In the genomic region with DNA sequence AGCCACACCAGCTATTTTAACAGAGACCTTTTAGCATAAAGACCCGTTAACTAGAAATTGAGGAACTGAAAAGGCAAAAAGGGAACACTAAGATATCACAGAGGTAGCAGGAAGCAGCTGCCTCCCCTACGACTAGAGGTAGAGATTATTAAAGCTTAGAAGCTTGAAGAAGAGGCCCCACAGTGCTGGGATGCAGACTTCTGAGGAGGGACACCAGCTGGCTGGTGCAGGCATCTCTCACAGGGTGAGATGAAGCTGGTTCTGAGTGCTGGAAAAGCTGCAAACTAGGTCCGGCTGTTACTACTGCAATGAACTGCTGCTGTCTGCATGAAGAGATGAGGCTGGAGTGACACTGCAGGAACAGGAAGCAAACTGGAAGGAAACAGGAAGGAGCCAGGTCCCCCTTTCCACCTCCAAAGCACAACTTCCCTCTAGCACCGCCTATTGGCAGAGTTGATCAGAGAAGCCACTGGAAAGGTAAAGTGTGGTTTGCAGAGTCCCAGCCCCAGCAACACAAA, we compare ENCODE assay signal across 8 cellular contexts.
DNase-seq lines count a peak whose midpoint lies in the region; ATAC-seq and TF ChIP-seq lines count a peak whose summit lies in the region.

No MANE protein-coding gene starts in this region.

- no peaks in the 10 kb centered on the region for H3K36me3 Mint-ChIP-seq in endothelial cell (ENCODE audit: low read depth, unreplicated experiment)

- H3K4me3 Mint-ChIP-seq in endothelial cell (ENCODE audit: unreplicated experiment): no peak overlapping the region

- H3K27ac ChIP-seq in adrenal gland: no peak overlapping the region

- WGBS in adrenal gland, 4 donors: 50 to 61% (median 52%) methylated on average over 4 of the region's 4 CpGs

- no peak overlapping the region for H3K27ac Mint-ChIP-seq in endothelial cell (ENCODE audit: unreplicated experiment)

- H3K9me3 ChIP-seq in adrenal gland (replicated peaks in 1 of 3): no peaks in the 10 kb centered on the region

- H3K4me3 ChIP-seq in NB4 (ENCODE audit: low read depth, low read length) (no peak overlapping the region), adrenal gland (no peak overlapping the region)

- H3K27me3 ChIP-seq in adrenal gland: no peaks in the 10 kb centered on the region

- DNase-seq in CD1c-positive myeloid dendritic cell (ENCODE audit: extremely low spot score): peak; percentile 68
- DNase-seq in NB4 (ENCODE audit: low read depth): peak; percentile 61
- DNase-seq in endothelial cell (ENCODE audit: low spot score): peak; percentile 50
- DNase-seq in adrenal gland: no peak
- DNase-seq in DMS153 treated with DMSO at 0.1 percent for 48 hours (lab: John Stamatoyannopoulos, UW; ENCODE audit: unreplicated experiment): no peak
- no peak for DNase-seq in NCI-H2029 (lab: John Stamatoyannopoulos, UW)

- peaks cover 7% of the 10 kb centered on the region for H3K4me1 Mint-ChIP-seq in endothelial cell (ENCODE audit: unreplicated experiment)

- intact Hi-C loops in adrenal gland (cut with DNase I): no loop called here

- no peaks in the 10 kb centered on the region for H3K36me3 ChIP-seq in adrenal gland (replicated peaks in 1 of 2)

- peak; percentile 97 for ATAC-seq in GM18517 (IDR thresholded peaks at IDR 0.05; ENCODE audit: unreplicated experiment)
- peak; percentile 97 for ATAC-seq in HG02678 (IDR thresholded peaks at IDR 0.05; ENCODE audit: unreplicated experiment)

- no peaks in the 10 kb centered on the region for H3K9me3 Mint-ChIP-seq in endothelial cell (ENCODE audit: unreplicated experiment)

- TF ChIP-seq POLR2A in NB4 (IDR thresholded peaks at IDR 0.05; ENCODE audit: extremely low read depth, insufficient read length) (no peak), adrenal gland (IDR thresholded peaks at IDR 0.05) (no peak)

- no peaks in the 10 kb centered on the region for H3K4me1 ChIP-seq in adrenal gland (replicated peaks in 1 of 2)

- peak; percentile 60 for TF ChIP-seq CTCF in NB4 (IDR thresholded peaks at IDR 0.05; ENCODE audit: low read depth, low read length)
- peak; percentile 20 for TF ChIP-seq CTCF in endothelial cell (IDR thresholded peaks at IDR 0.05; ENCODE audit: unreplicated experiment)
- TF ChIP-seq CTCF in adrenal gland (IDR thresholded peaks at IDR 0.05): no peak

- peaks cover 1% of the 10 kb centered on the region for H3K27me3 Mint-ChIP-seq in endothelial cell (ENCODE audit: unreplicated experiment)

Comparison
In these comparisons a context has a peak if more than half of its experiments do, and no peak if none do; other contexts are left out.
1. DNase-seq: peak in CD1c-positive myeloid dendritic cell (single experiment), NB4 (single experiment) and endothelial cell (single experiment); none in adrenal gland (0 of 7), DMS153 treated with DMSO at 0.1 percent for 48 hours (single experiment) and NCI-H2029 (single experiment).
2. CTCF ChIP-seq: peak in NB4 (single experiment) and endothelial cell (single experiment); none in adrenal gland (0 of 6).